In the genomic region with DNA sequence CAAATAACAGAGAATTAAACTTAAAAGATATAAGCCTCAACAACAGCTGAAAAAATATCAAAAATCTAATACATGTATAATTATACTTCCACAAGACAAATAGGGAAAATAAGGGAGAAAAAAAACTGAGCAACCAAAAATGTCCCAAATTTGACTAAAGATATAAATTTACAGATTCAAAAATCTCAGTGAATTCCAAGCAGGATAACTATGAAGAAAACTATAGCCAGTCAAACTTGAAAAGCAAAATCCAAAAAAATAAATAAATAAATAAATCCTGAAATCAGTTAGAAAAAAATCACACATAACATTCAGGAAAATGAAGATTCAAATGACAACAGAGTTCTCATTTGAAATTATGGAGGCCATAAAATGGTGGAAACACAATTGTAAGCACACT, we compare ENCODE assay signal across 17 cellular contexts. TPM values are rescaled to one million over a fixed set of nuclear protein-coding genes. Genes with fewer than 3 reads are reported as not detected.
A peak's percentile ranks its signal among the peaks of the same experiment; 100 is the strongest.
DNase-seq lines count a peak whose midpoint lies in the region; ATAC-seq, FAIRE-seq and TF ChIP-seq lines count a peak whose summit lies in the region.
"Had no signal": no experiment of that assay in that cellular context is flagged by ENCODE, and none has a peak within 500 bp of the region (broad histone marks: within the 10 kb centered on the region; RNA-seq: fewer than 3 reads in every experiment).

No MANE protein-coding gene starts in this region.

- no peak for TF ChIP-seq CTCF in endodermal cell (conservative IDR thresholded peaks at IDR 0.05)

- peaks cover 14% of the 10 kb centered on the region for H3K4me1 Mint-ChIP-seq in endodermal cell
- H3K4me1 Mint-ChIP-seq in activated naive CD8-positive, alpha-beta T cell treated with anti-CD3 and anti-CD28 coated beads, Interleukin-2, amount 50 U/mL, for 24 hours, result no peaks in the 10 kb centered on the region

- no peak overlapping the region for H3K4me3 Mint-ChIP-seq in endodermal cell
- no peak overlapping the region for H3K4me3 Mint-ChIP-seq in activated naive CD8-positive, alpha-beta T cell treated with anti-CD3 and anti-CD28 coated beads, Interleukin-2, amount 50 U/mL, for 24 hours
- H3K4me3 Mint-ChIP-seq: CD4-positive, alpha-beta memory T cell had no signal

- H3K27me3 ChIP-seq in endodermal cell (ENCODE audit: control insufficient read depth, insufficient read depth, low read length, poor library complexity, severe bottlenecking), result no peaks in the 10 kb centered on the region

- FAIRE-seq in A204.1 (lab: Jason Lieb, UNC) (peak; percentile 3), GM19239 (lab: Jason Lieb, UNC) (peak; percentile 21)
- FAIRE-seq: GM12892, H1 had no signal

- no peak for DNase-seq in GM19239 (ENCODE audit: insufficient read length, low spot score)
- DNase-seq in endodermal cell, result no peak
- DNase-seq in caudate nucleus (lab: John Stamatoyannopoulos, UW), result no peak
- DNase-seq in activated naive CD8-positive, alpha-beta T cell treated with anti-CD3 and anti-CD28 coated beads, Interleukin-2, amount 50 U/mL, for 24 hours, result no peak
- DNase-seq: 8988T; C1 segment of cervical spinal cord; Calu3; CD4-positive, alpha-beta memory T cell; COR-L47; DMS53; DMS79 treated with DMSO at 0.1 percent for 48 hours; H7; HCEC 1CT had no signal

- H3K4me1 ChIP-seq in endodermal cell (ENCODE audit: control insufficient read depth, insufficient read depth, low read length), result no peaks in the 10 kb centered on the region

- H3K9ac ChIP-seq in endodermal cell (ENCODE audit: extremely low read depth, low read length, poor library complexity, severe bottlenecking), result no peak overlapping the region

- H3K4me3 ChIP-seq in endodermal cell (ENCODE audit: low read length), result peak overlapping the region; percentile 43

- peaks cover 35% of the 10 kb centered on the region for H3K36me3 ChIP-seq in endodermal cell (ENCODE audit: control insufficient read depth, insufficient read depth, low read length)

- H3K9me3 ChIP-seq in endodermal cell (ENCODE audit: control insufficient read depth, low read length), result peaks cover 22% of the 10 kb centered on the region

- peaks cover 9% of the 10 kb centered on the region for H3K9me3 Mint-ChIP-seq in endodermal cell
- H3K9me3 Mint-ChIP-seq in activated naive CD8-positive, alpha-beta T cell treated with anti-CD3 and anti-CD28 coated beads, Interleukin-2, amount 50 U/mL, for 24 hours, result no peaks in the 10 kb centered on the region

- H3K27ac ChIP-seq in endodermal cell (ENCODE audit: low read depth, low read length) (no peak overlapping the region), caudate nucleus (ENCODE audit: low read depth, low read length) (no peak overlapping the region)

- ATAC-seq in activated naive CD8-positive, alpha-beta T cell treated with anti-CD3 and anti-CD28 coated beads, Interleukin-2, amount 50 U/mL, for 24 hours, result no peak
- no peak for ATAC-seq in GM18867 (IDR thresholded peaks at IDR 0.05; ENCODE audit: unreplicated experiment)

- H3K36me3 Mint-ChIP-seq in endodermal cell (ENCODE audit: low read depth), result peaks cover 36% of the 10 kb centered on the region
- peaks cover 42% of the 10 kb centered on the region for H3K36me3 Mint-ChIP-seq in activated naive CD8-positive, alpha-beta T cell treated with anti-CD3 and anti-CD28 coated beads, Interleukin-2, amount 50 U/mL, for 24 hours (ENCODE audit: low read depth)

- H3K27me3 Mint-ChIP-seq in endodermal cell (ENCODE audit: insufficient read depth), result no peaks in the 10 kb centered on the region
- no peaks in the 10 kb centered on the region for H3K27me3 Mint-ChIP-seq in activated naive CD8-positive, alpha-beta T cell treated with anti-CD3 and anti-CD28 coated beads, Interleukin-2, amount 50 U/mL, for 24 hours
- H3K27me3 Mint-ChIP-seq: CD4-positive, alpha-beta memory T cell had no signal

- H3K27ac Mint-ChIP-seq in endodermal cell, result no peak overlapping the region
- no peak overlapping the region for H3K27ac Mint-ChIP-seq in activated naive CD8-positive, alpha-beta T cell treated with anti-CD3 and anti-CD28 coated beads, Interleukin-2, amount 50 U/mL, for 24 hours
- H3K27ac Mint-ChIP-seq: CD4-positive, alpha-beta memory T cell had no signal

RNA-seq across cellular contexts. Expression of a gene that starts 56.7 kb away (rescaled TPM):
- 10 to 100 TPM; 45.7 to 54.9 TPM for total RNA-seq in endodermal cell
- 40.6 TPM for polyA plus RNA-seq in endodermal cell (2013, experiment 1 of 2)
- polyA plus RNA-seq in endodermal cell (2013, experiment 2 of 2), result 38.7 TPM
